ENCODE assay signal across 27 cellular contexts in the genomic region with DNA sequence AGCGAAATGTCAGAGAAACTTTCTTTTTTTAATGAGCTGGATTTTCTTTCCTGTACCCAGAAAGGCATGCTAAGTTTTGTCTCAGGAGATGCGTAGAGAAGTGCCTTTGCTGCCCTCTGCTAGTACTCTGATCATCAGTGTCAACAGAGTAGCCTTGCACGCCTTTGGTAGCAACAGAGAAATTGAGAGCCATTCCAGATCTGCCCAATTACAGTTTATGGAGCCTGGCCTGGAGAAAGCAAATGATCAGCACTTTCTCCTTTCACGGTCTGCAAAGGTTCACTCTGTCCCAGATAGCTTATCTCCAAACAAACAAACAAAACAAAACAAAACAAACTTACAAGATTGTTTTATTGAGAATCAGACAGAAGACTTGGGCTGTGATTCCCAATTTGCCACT.
"Had no signal": no experiment of that assay in that cellular context is flagged by ENCODE, and none has a peak within 500 bp of the region (broad histone marks: within the 10 kb centered on the region; RNA-seq: fewer than 3 reads in every experiment).

No MANE protein-coding gene starts in this region.

- H3K4me2 ChIP-seq: KMS-11 had no signal

- H3K9ac ChIP-seq: KMS-11 had no signal

- H3K9me3 ChIP-seq: breast epithelium, Peyer's patch, SJCRH30 had no signal

- H3K36me3 Mint-ChIP-seq: activated CD8-positive, alpha-beta memory T cell treated with anti-CD3 and anti-CD28 coated beads, Interleukin-2, amount 10 ng/mL, durations not matched to agents 7 days and 5 days; activated naive CD4-positive, alpha-beta T cell treated with anti-CD3 and anti-CD28 coated beads, Interleukin-2, amount 50 U/mL, for 24 hours; WTC11 had no signal

- H3K9me3 Mint-ChIP-seq: activated CD4-positive, alpha-beta T cell treated with anti-CD3 and anti-CD28 coated beads, Interleukin-2, amount 10 ng/mL, durations not matched to agents 24 days and 14 days had no signal

- ATAC-seq: activated CD8-positive, alpha-beta memory T cell treated with anti-CD3 and anti-CD28 coated beads, Interleukin-2, amount 10 ng/mL, durations not matched to agents 7 days and 5 days; SK-N-SH treated with all-trans-retinoic acid at 6 μM for 48 hours; WTC11 had no signal

- H3K4me1 Mint-ChIP-seq: activated CD4-positive, alpha-beta T cell treated with anti-CD3 and anti-CD28 coated beads, Interleukin-2, amount 10 ng/mL, durations not matched to agents 24 days and 14 days; activated CD8-positive, alpha-beta memory T cell treated with anti-CD3 and anti-CD28 coated beads, Interleukin-2, amount 10 ng/mL, durations not matched to agents 7 days and 5 days; activated naive CD4-positive, alpha-beta T cell treated with anti-CD3 and anti-CD28 coated beads, Interleukin-2, amount 50 U/mL, for 24 hours had no signal

- H3K27me3 ChIP-seq: breast epithelium, Peyer's patch, SJCRH30 had no signal

- H3K4me3 ChIP-seq: breast epithelium, Peyer's patch, SJCRH30 had no signal

- H3K4me1 ChIP-seq: breast epithelium, Peyer's patch, SJCRH30 had no signal

- H3K27ac Mint-ChIP-seq: activated CD4-positive, alpha-beta T cell treated with anti-CD3 and anti-CD28 coated beads, Interleukin-2, amount 10 ng/mL, durations not matched to agents 24 days and 14 days; activated CD8-positive, alpha-beta memory T cell treated with anti-CD3 and anti-CD28 coated beads, Interleukin-2, amount 10 ng/mL, durations not matched to agents 7 days and 5 days; activated naive CD4-positive, alpha-beta T cell treated with anti-CD3 and anti-CD28 coated beads, Interleukin-2, amount 50 U/mL, for 24 hours; activated T-cell treated with anti-CD3 and anti-CD28 coated beads, Interleukin-2, amount 50 U/mL, for 24 hours; activated T-helper 1 cell treated with anti-CD3 and anti-CD28 coated beads, Interleukin-12 subunit alpha, Interleukin-12 subunit beta, Interleukin-2, Interleukin-4 antibody, amounts not matched to agents 30 ng/mL and 10 ng/mL and 1 ng/mL, durations not matched to agents 14 hours and 24 hours and 36 hours; T-helper 1 cell treated with Interleukin-12 subunit alpha and Interleukin-12 subunit beta and Interleukin-4 antibody, amounts not matched to agents 30 μg/mL and 1 μg/mL, for 36 hours; WTC11 had no signal

- H3K27ac ChIP-seq: breast epithelium, KMS-11, Peyer's patch, RWPE1, SJCRH30 had no signal

- H3K27me3 Mint-ChIP-seq: activated CD4-positive, alpha-beta T cell treated with anti-CD3 and anti-CD28 coated beads, Interleukin-2, amount 10 ng/mL, durations not matched to agents 24 days and 14 days; activated CD8-positive, alpha-beta memory T cell treated with anti-CD3 and anti-CD28 coated beads, Interleukin-2, amount 10 ng/mL, durations not matched to agents 7 days and 5 days; activated naive CD4-positive, alpha-beta T cell treated with anti-CD3 and anti-CD28 coated beads, Interleukin-2, amount 50 U/mL, for 24 hours; activated T-cell treated with anti-CD3 and anti-CD28 coated beads, Interleukin-2, amount 50 U/mL, for 24 hours had no signal

- H3K4me3 Mint-ChIP-seq: activated CD4-positive, alpha-beta T cell treated with anti-CD3 and anti-CD28 coated beads, Interleukin-2, amount 10 ng/mL, durations not matched to agents 24 days and 14 days; activated CD8-positive, alpha-beta memory T cell treated with anti-CD3 and anti-CD28 coated beads, Interleukin-2, amount 10 ng/mL, durations not matched to agents 7 days and 5 days; activated naive CD4-positive, alpha-beta T cell treated with anti-CD3 and anti-CD28 coated beads, Interleukin-2, amount 50 U/mL, for 24 hours; activated T-cell treated with anti-CD3 and anti-CD28 coated beads, Interleukin-2, amount 50 U/mL, for 24 hours; activated T-helper 1 cell treated with anti-CD3 and anti-CD28 coated beads, Interleukin-12 subunit alpha, Interleukin-12 subunit beta, Interleukin-2, Interleukin-4 antibody, amounts not matched to agents 30 ng/mL and 10 ng/mL and 1 ng/mL, durations not matched to agents 14 hours and 24 hours and 36 hours; T-helper 1 cell treated with Interleukin-12 subunit alpha and Interleukin-12 subunit beta and Interleukin-4 antibody, amounts not matched to agents 30 μg/mL and 1 μg/mL, for 36 hours; WTC11 had no signal

- H3K36me3 ChIP-seq: breast epithelium, Peyer's patch, SJCRH30 had no signal

- DNase-seq: activated CD4-positive, alpha-beta T cell treated with anti-CD3 and anti-CD28 coated beads, Interleukin-2, amount 10 ng/mL, durations not matched to agents 24 days and 14 days; activated CD4-positive, alpha-beta T cell treated with anti-CD3 and anti-CD28 coated beads, Interleukin-2, amount 50 U/mL, for 48 hours; activated CD4-positive, CD25-positive, alpha-beta regulatory T cell treated with anti-CD3 and anti-CD28 coated beads, Interleukin-2, amount 50 U/mL, for 72 hours; activated CD8-positive, alpha-beta memory T cell treated with anti-CD3 and anti-CD28 coated beads, Interleukin-2, amount 10 ng/mL, durations not matched to agents 7 days and 5 days; activated effector memory CD4-positive, alpha-beta T cell treated with Interleukin-2 at 50 U/mL for 16 hours; activated naive CD4-positive, alpha-beta T cell; activated T-cell treated with anti-CD3 and anti-CD28 coated beads, Interleukin-2, amount 50 U/mL, for 24 hours; aorta; caudate nucleus; MM.1S; NCI-H1105 treated with DMSO at 0.1 percent for 48 hours; NCI-H1436 treated with DMSO at 0.1 percent for 48 hours; NCI-H187; NCI-H2081; NCI-H524; Peyer's patch; Right ventricle myocardium superior; SJCRH30; T-helper 9 cell had no signal
